9 cellular contexts compared by ENCODE assay signal in genomic region chr9:127825319-127826051, GRCh38. TPM values are rescaled to one million over a fixed set of nuclear protein-coding genes. Genes with fewer than 3 reads are reported as not detected.
A peak's percentile ranks its signal among the peaks of the same experiment; 100 is the strongest.
DNase-seq lines count a peak whose midpoint lies in the region; ATAC-seq and TF ChIP-seq lines count a peak whose summit lies in the region.
"Had no signal": no experiment of that assay in that cellular context is flagged by ENCODE, and none has a peak within 500 bp of the region (broad histone marks: within the 10 kb centered on the region; RNA-seq: fewer than 3 reads in every experiment).

No MANE protein-coding gene starts in this region.

- intact Hi-C loops in psoas muscle (cut with DNase I) = loop anchor here in 1 of 2 donors (5.0 kb wide), 1 partner anchor 962 kb away; the partner anchor contains the start of gene TBC1D13

- H3K4me1 ChIP-seq in HUES6 (ENCODE audit: control insufficient read depth, insufficient read depth, low read length) = peaks cover 22% of the 10 kb centered on the region
- H3K4me1 ChIP-seq in psoas muscle = peaks cover 38% of the 10 kb centered on the region

- H3K36me3 ChIP-seq in HUES6 (ENCODE audit: control insufficient read depth, insufficient read depth, low read length) (no peaks in the 10 kb centered on the region), psoas muscle (ENCODE audit: insufficient read depth in 1 of 2, low read depth in 1 of 2) (peaks cover 0 to 48% of the 10 kb centered on the region in 2 donors)

- WGBS in psoas muscle, 3 donors = 46 to 60% (median 48%) methylated on average over 25 to 42 of the region's 42 CpGs

- POLR2A ChIA-PET in naive thymus-derived CD8-positive, alpha-beta T cell (lab: Charles Lee) = interaction anchor here (0.7 to 1.6 kb wide), 3 partner anchors 28 to 92 kb away, joined by 3 to 4 read pairs (median 3); no protein-coding TSS in a partner anchor

- H3K36me3 Mint-ChIP-seq in naive thymus-derived CD8-positive, alpha-beta T cell = peaks cover 0 to 27% (median 0%) of the 10 kb centered on the region in 3 donors

- H3K9me3 Mint-ChIP-seq in naive thymus-derived CD8-positive, alpha-beta T cell = no peaks in the 10 kb centered on the region
- H3K9me3 Mint-ChIP-seq: activated B cell treated with CpG ODN at 0.5 μM for 24 hours; stimulated activated naive CD8-positive, alpha-beta T cell treated with anti-CD3 and anti-CD28 coated beads, Interleukin-15, Interleukin-2, amounts not matched to agents 100 ng/mL and 50 ng/mL, for 24 hours had no signal

- peaks cover 15% of the 10 kb centered on the region for H3K27me3 ChIP-seq in HUES6 (ENCODE audit: control insufficient read depth, insufficient read depth, low read length)
- H3K27me3 ChIP-seq in psoas muscle (ENCODE audit: insufficient read depth in 3 of 3, low read length in 2 of 3) = no peaks in the 10 kb centered on the region

- peak; percentile 31 to 56 (median 40) for ATAC-seq in psoas muscle
- ATAC-seq in HG03354 (IDR thresholded peaks at IDR 0.05; ENCODE audit: poor library complexity, severe bottlenecking, unreplicated experiment) = no peak
- ATAC-seq in naive thymus-derived CD8-positive, alpha-beta T cell = no peak

- H3K27ac Mint-ChIP-seq in naive thymus-derived CD8-positive, alpha-beta T cell = peak overlapping the region in 2 of 10 donors; percentile 46 to 78
- H3K27ac Mint-ChIP-seq: activated B cell treated with CpG ODN at 0.5 μM for 24 hours; stimulated activated naive CD8-positive, alpha-beta T cell treated with anti-CD3 and anti-CD28 coated beads, Interleukin-15, Interleukin-2, amounts not matched to agents 100 ng/mL and 50 ng/mL, for 24 hours had no signal

- DNase-seq in choroid plexus epithelial cell (ENCODE audit: low read depth) (no peak), psoas muscle (peak in 1 of 2 donors; percentile 83)
- DNase-seq in NK-92 treated with Interleukin-12 subunit alpha and Interleukin-12 subunit beta, amount 100 ng/mL, for 24 hours (lab: John Stamatoyannopoulos, UW) = no peak
- no peak for DNase-seq in naive thymus-derived CD8-positive, alpha-beta T cell
- DNase-seq: activated B cell treated with CpG ODN at 0.5 μM for 24 hours, GOT3 had no signal

- TF ChIP-seq CTCF in choroid plexus epithelial cell (conservative IDR thresholded peaks at IDR 0.05; ENCODE audit: low read depth, low read length) = peak; percentile 36
- TF ChIP-seq CTCF in psoas muscle (IDR thresholded peaks at IDR 0.05) = peak; percentile 39

- no peaks in the 10 kb centered on the region for H3K9me3 ChIP-seq in HUES6 (ENCODE audit: control insufficient read depth, insufficient read depth, low read depth, low read length)
- H3K9me3 ChIP-seq in psoas muscle = no peaks in the 10 kb centered on the region

- peaks cover 3 to 6% (median 4%) of the 10 kb centered on the region in 4 donors for H3K4me1 Mint-ChIP-seq in naive thymus-derived CD8-positive, alpha-beta T cell
- H3K4me1 Mint-ChIP-seq: activated B cell treated with CpG ODN at 0.5 μM for 24 hours had no signal

- H3K27me3 Mint-ChIP-seq in naive thymus-derived CD8-positive, alpha-beta T cell = no peaks in the 10 kb centered on the region
- H3K27me3 Mint-ChIP-seq: activated B cell treated with CpG ODN at 0.5 μM for 24 hours; stimulated activated naive CD8-positive, alpha-beta T cell treated with anti-CD3 and anti-CD28 coated beads, Interleukin-15, Interleukin-2, amounts not matched to agents 100 ng/mL and 50 ng/mL, for 24 hours had no signal

- H3K27ac ChIP-seq in HUES6 (ENCODE audit: low read depth, low read length) = no peak overlapping the region
- no peak overlapping the region for H3K27ac ChIP-seq in psoas muscle

- H3K9ac ChIP-seq in HUES6 (ENCODE audit: low read length) = peak overlapping the region; percentile 45

- H3K4me3 ChIP-seq in HUES6 (ENCODE audit: low read depth, low read length) = peak overlapping the region; percentile 47
- no peak overlapping the region for H3K4me3 ChIP-seq in choroid plexus epithelial cell (ENCODE audit: low read depth, low read length)
- H3K4me3 ChIP-seq in psoas muscle = no peak overlapping the region

- H3K4me3 Mint-ChIP-seq in naive thymus-derived CD8-positive, alpha-beta T cell = no peak overlapping the region
- H3K4me3 Mint-ChIP-seq: activated B cell treated with CpG ODN at 0.5 μM for 24 hours; stimulated activated naive CD8-positive, alpha-beta T cell treated with anti-CD3 and anti-CD28 coated beads, Interleukin-15, Interleukin-2, amounts not matched to agents 100 ng/mL and 50 ng/mL, for 24 hours had no signal

RNA-seq across cellular contexts. Expression of gene FPGS, which starts 22.8 kb away (rescaled TPM):
- total RNA-seq in psoas muscle = 10 to 100 TPM; 39.7 to 61.9 (median 45.8) TPM
- polyA plus RNA-seq in psoas muscle = 10 to 100 TPM; 21.9 to 32.3 (median 29.8) TPM
- 100 to 1,000 TPM; 155 to 158 TPM for total RNA-seq in naive thymus-derived CD8-positive, alpha-beta T cell
- polyA plus RNA-seq in naive thymus-derived CD8-positive, alpha-beta T cell = 10 to 100 TPM; 51.7 to 54.8 (median 53.4) TPM

RNA-seq across cellular contexts. Expression of gene ENG, which starts 29.0 kb away (rescaled TPM):
- 10 to 100 TPM; 31.7 to 80.4 (median 54.3) TPM for total RNA-seq in psoas muscle
- polyA plus RNA-seq in psoas muscle = 10 to 100 TPM; 22.1 to 78.1 (median 28.6) TPM
- total RNA-seq in naive thymus-derived CD8-positive, alpha-beta T cell = 10 to 100 TPM in 1 of 2 experiments, 1 to 10 TPM in 1; 9.4 to 10.2 TPM
- 1 to 10 TPM; 2.1 to 5.4 (median 4.4) TPM for polyA plus RNA-seq in naive thymus-derived CD8-positive, alpha-beta T cell

RNA-seq across cellular contexts. Expression of gene CDK9, which starts 39.7 kb away (rescaled TPM):
- total RNA-seq in psoas muscle = 10 to 100 TPM; 26.5 to 46.1 (median 42.9) TPM
- polyA plus RNA-seq in psoas muscle = 10 to 100 TPM; 29.7 to 39.3 (median 31.5) TPM
- 100 to 1,000 TPM; 142 to 147 TPM for total RNA-seq in naive thymus-derived CD8-positive, alpha-beta T cell
- polyA plus RNA-seq in naive thymus-derived CD8-positive, alpha-beta T cell = 10 to 100 TPM; 28.3 to 62.9 (median 38.9) TPM

RNA-seq across cellular contexts. Expression of gene SH2D3C, which starts 47.0 kb away (rescaled TPM):
- 10 to 100 TPM in 2 of 4 donors, 1 to 10 TPM in 2; 8.3 to 12.0 (median 10.3) TPM for total RNA-seq in psoas muscle
- 10 to 100 TPM in 1 of 3 donors, 1 to 10 TPM in 2; 5.3 to 10.0 (median 8.4) TPM for polyA plus RNA-seq in psoas muscle
- total RNA-seq in naive thymus-derived CD8-positive, alpha-beta T cell = 10 to 100 TPM; 42.8 to 45.1 TPM
- polyA plus RNA-seq in naive thymus-derived CD8-positive, alpha-beta T cell = 10 to 100 TPM; 13.8 to 50.8 (median 23.5) TPM

RNA-seq across cellular contexts. Expression of gene AK1, which starts 52.0 kb away (rescaled TPM):
- total RNA-seq in psoas muscle = 100 to 1,000 TPM; 369 to 854 (median 688) TPM
- polyA plus RNA-seq in psoas muscle = 100 to 1,000 TPM; 310 to 845 (median 778) TPM
- 10 to 100 TPM; 52.2 to 57.1 TPM for total RNA-seq in naive thymus-derived CD8-positive, alpha-beta T cell
- polyA plus RNA-seq in naive thymus-derived CD8-positive, alpha-beta T cell = under 1 TPM in 2 of 3 donors, not detected in 1; 0.07 to 0.22 TPM

Comparison
In these comparisons a context has a peak if more than half of its experiments do, and no peak if none do; other contexts are left out.
1. ATAC-seq: peak in psoas muscle (4 of 4); none in HG03354 (single experiment) and naive thymus-derived CD8-positive, alpha-beta T cell (0 of 2).